Comparison of ENCODE assay signal across 8 cellular contexts in the genomic region with DNA sequence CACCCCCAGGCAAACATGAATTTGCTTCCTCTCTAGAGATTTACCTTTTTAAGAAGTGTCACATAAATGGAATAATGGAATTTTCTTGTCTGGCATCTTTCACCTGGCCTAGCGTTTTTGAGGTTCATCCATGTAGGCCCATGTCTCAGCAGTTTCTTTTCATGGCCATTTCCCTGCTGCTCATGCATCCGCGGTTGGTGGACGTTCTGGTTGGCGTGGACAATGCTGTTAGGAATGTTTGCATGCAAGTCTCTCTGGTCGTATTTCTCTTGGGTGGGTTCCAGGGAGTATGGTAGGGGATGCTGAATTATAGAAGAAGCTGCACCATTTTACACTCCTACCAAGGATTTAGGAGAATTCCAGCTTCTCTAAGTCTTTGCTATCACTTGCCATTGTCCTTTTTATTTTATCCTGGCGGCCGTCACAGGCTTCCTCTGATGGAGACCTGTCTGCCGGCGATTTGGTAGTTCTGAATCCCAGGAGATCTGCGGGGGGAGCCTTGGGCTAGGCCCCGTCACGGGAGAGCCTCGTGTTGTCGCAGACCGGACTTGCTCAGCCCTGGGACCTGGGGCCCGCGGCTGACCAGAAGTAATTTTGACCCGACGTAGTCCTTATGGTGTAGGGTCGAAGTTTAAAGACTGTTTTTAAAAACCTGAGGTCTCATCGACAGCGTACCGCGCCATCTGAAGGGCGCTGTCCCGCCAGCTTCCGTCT. TPM values are rescaled to one million over a fixed set of nuclear protein-coding genes. Genes with fewer than 3 reads are reported as not detected.
DNase-seq lines count a peak whose midpoint lies in the region; ATAC-seq and TF ChIP-seq lines count a peak whose summit lies in the region.

No MANE protein-coding gene starts in this region.

- peak overlapping the region; percentile 97 for H3K4me2 ChIP-seq in BLaER1

- H3K27me3 Mint-ChIP-seq in activated CD8-positive, alpha-beta T cell treated with anti-CD3 and anti-CD28 coated beads for 36 hours: no peaks in the 10 kb centered on the region

- WGBS in gastroesophageal sphincter (ENCODE audit: low coverage in 1 of 2), 2 donors: 9 to 11% methylated on average over 6 to 10 of the region's 28 CpGs
- WGBS in ovary, 3 donors: 3% methylated on average over 28 of the region's 28 CpGs

- H3K36me3 ChIP-seq in BLaER1 (peaks cover 43% of the 10 kb centered on the region), gastroesophageal sphincter (no peaks in the 10 kb centered on the region), ovary (no peaks in the 10 kb centered on the region)

- peak overlapping the region; percentile 88 for H3K9ac ChIP-seq in BLaER1

- no peaks in the 10 kb centered on the region for H3K9me3 Mint-ChIP-seq in activated CD8-positive, alpha-beta T cell treated with anti-CD3 and anti-CD28 coated beads for 36 hours

- ATAC-seq in GM18873 (IDR thresholded peaks at IDR 0.05; ENCODE audit: low FRiP score, unreplicated experiment) (peak; percentile 30), HG03457 (IDR thresholded peaks at IDR 0.05; ENCODE audit: unreplicated experiment) (peak; percentile 6), gastroesophageal sphincter (peak; percentile 43), HG03159 (IDR thresholded peaks at IDR 0.05; ENCODE audit: unreplicated experiment) (no peak)
- ATAC-seq in activated CD8-positive, alpha-beta T cell treated with anti-CD3 and anti-CD28 coated beads for 36 hours: no peak

- intact Hi-C loops in activated CD8-positive, alpha-beta T cell treated with anti-CD3 and anti-CD28 coated beads for 36 hours (cut with micrococcal nuclease): no loop called here
- intact Hi-C loops in ovary (cut with DNase I): loop anchor here in 2 of 4 donors (5.0 to 10.0 kb wide), 2 partner anchors 59 to 69 kb away; partner anchors contain the start of gene TADA2B (in 1 of the 2)

- H3K4me3 ChIP-seq in BLaER1 (peak overlapping the region; percentile 86), gastroesophageal sphincter (peak overlapping the region; percentile 43 to 85), ovary (peak overlapping the region; percentile 80)

- CTCF ChIA-PET in activated CD8-positive, alpha-beta T cell treated with anti-CD3 and anti-CD28 coated beads for 36 hours (lab: Charles Lee): interaction anchor here (0.6 to 2.1 kb wide), 9 partner anchors 12 to 268 kb away, joined by 3 to 15 read pairs (median 4); partner anchors contain the start of gene TADA2B

- TF ChIP-seq POLR2A in gastroesophageal sphincter (IDR thresholded peaks at IDR 0.05) (no peak), ovary (IDR thresholded peaks at IDR 0.05) (no peak)

- DNase-seq in activated CD8-positive, alpha-beta T cell treated with anti-CD3 and anti-CD28 coated beads for 36 hours: no peak
- DNase-seq in ovary: peak in 3 of 5 donors; percentile 53 to 62 (median 61)
- DNase-seq in activated CD8-positive, alpha-beta memory T cell treated with anti-CD3 and anti-CD28 coated beads, Interleukin-2, amount 50 U/mL, for 4 hours: no peak

- peaks cover 94% of the 10 kb centered on the region for H4K20me1 ChIP-seq in BLaER1

- peaks cover 80% of the 10 kb centered on the region for H3K4me1 ChIP-seq in BLaER1
- peaks cover 3 to 67% (median 30%) of the 10 kb centered on the region in 3 donors for H3K4me1 ChIP-seq in gastroesophageal sphincter
- H3K4me1 ChIP-seq in ovary (ENCODE audit: insufficient read depth): peaks cover 7% of the 10 kb centered on the region

- peak overlapping the region; percentile 92 for H3K27ac Mint-ChIP-seq in activated CD8-positive, alpha-beta T cell treated with anti-CD3 and anti-CD28 coated beads for 36 hours

- H3K27ac ChIP-seq in BLaER1 (peak overlapping the region; percentile 83), gastroesophageal sphincter (peak overlapping the region; percentile 76 to 94 (median 90)), ovary (peak overlapping the region; percentile 77 to 92)

- POLR2A ChIA-PET in activated CD8-positive, alpha-beta T cell treated with anti-CD3 and anti-CD28 coated beads for 36 hours (lab: Charles Lee): interaction anchor here (0.8 to 1.4 kb wide), 7 partner anchors 23 to 312 kb away, joined by 3 to 7 read pairs (median 3); partner anchors contain the start of gene TADA2B

- H3K27me3 ChIP-seq in BLaER1 (no peaks in the 10 kb centered on the region), gastroesophageal sphincter (no peaks in the 10 kb centered on the region), ovary (no peaks in the 10 kb centered on the region)

- peak overlapping the region; percentile 86 for H3K4me3 Mint-ChIP-seq in activated CD8-positive, alpha-beta T cell treated with anti-CD3 and anti-CD28 coated beads for 36 hours

- peaks cover 61% of the 10 kb centered on the region for H3K4me1 Mint-ChIP-seq in activated CD8-positive, alpha-beta T cell treated with anti-CD3 and anti-CD28 coated beads for 36 hours (ENCODE audit: low read depth)

- H3K9me3 ChIP-seq in BLaER1 (no peaks in the 10 kb centered on the region), gastroesophageal sphincter (no peaks in the 10 kb centered on the region), ovary (no peaks in the 10 kb centered on the region)

- peaks cover 13% of the 10 kb centered on the region for H3K36me3 Mint-ChIP-seq in activated CD8-positive, alpha-beta T cell treated with anti-CD3 and anti-CD28 coated beads for 36 hours (ENCODE audit: low read depth)

- TF ChIP-seq CTCF in activated CD8-positive, alpha-beta T cell treated with anti-CD3 and anti-CD28 coated beads for 36 hours (IDR thresholded peaks at IDR 0.05): no peak
- TF ChIP-seq CTCF in gastroesophageal sphincter (IDR thresholded peaks at IDR 0.05) (no peak), ovary (IDR thresholded peaks at IDR 0.05) (no peak)

- TF ChIP-seq EP300 in gastroesophageal sphincter (IDR thresholded peaks at IDR 0.05) (no peak), ovary (IDR thresholded peaks at IDR 0.05) (no peak)

RNA-seq across cellular contexts. Expression of gene TADA2B, which starts 56.9 kb away (rescaled TPM):
- total RNA-seq in activated CD8-positive, alpha-beta T cell treated with anti-CD3 and anti-CD28 coated beads for 36 hours: 10 to 100 TPM in 1 of 2 experiments, 1 to 10 TPM in 1; 7.7 to 10.0 TPM
- 10 to 100 TPM; 20.5 to 37.3 (median 28.1) TPM for total RNA-seq in gastroesophageal sphincter
- total RNA-seq in ovary: 10 to 100 TPM; 11.9 to 31.6 (median 26.9) TPM
- 10 to 100 TPM; 18.6 to 20.2 TPM for polyA plus RNA-seq in ovary

Comparison
In these comparisons a context has a peak if more than half of its experiments do, and no peak if none do; other contexts are left out.
1. ATAC-seq: peak in GM18873 (single experiment), HG03457 (single experiment) and gastroesophageal sphincter (single experiment); none in activated CD8-positive, alpha-beta T cell treated with anti-CD3 and anti-CD28 coated beads for 36 hours (single experiment) and HG03159 (single experiment).
2. DNase-seq: peak in ovary (3 of 5); none in activated CD8-positive, alpha-beta T cell treated with anti-CD3 and anti-CD28 coated beads for 36 hours (single experiment) and activated CD8-positive, alpha-beta memory T cell treated with anti-CD3 and anti-CD28 coated beads, Interleukin-2, amount 50 U/mL, for 4 hours (single experiment).
3. Peak in every context shown above with its lines, with median percentiles within 50 percentile points of each other: H3K27ac ChIP-seq and H3K4me3 ChIP-seq.